In the genomic region with DNA sequence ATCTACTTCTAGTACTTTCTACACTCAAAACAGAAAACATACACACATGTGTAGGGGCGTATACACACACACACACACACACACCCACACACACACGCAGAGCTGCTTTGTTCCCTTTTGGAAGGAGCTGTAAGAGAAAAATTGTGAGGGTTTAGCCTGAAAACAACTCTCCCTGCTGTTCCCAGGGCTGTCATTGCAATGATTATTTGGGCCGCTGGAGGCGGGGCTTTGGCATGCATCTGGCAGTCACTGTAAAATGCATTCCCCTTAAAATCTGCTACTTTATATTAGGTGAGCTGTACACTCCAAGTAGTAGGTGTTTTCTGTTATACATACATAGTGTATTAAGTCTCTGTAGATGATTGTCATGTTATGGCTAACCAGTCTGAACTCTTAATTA, we compare ENCODE assay signal across 11 cellular contexts. TPM values are rescaled to one million over a fixed set of nuclear protein-coding genes. Genes with fewer than 3 reads are reported as not detected.
A peak's percentile ranks its signal among the peaks of the same experiment; 100 is the strongest.
DNase-seq lines count a peak whose midpoint lies in the region; ATAC-seq and TF ChIP-seq lines count a peak whose summit lies in the region.
"Had no signal": no experiment of that assay in that cellular context is flagged by ENCODE, and none has a peak within 500 bp of the region (broad histone marks: within the 10 kb centered on the region; RNA-seq: fewer than 3 reads in every experiment).

No MANE protein-coding gene starts in this region.

- H3K27me3 Mint-ChIP-seq in endodermal cell (ENCODE audit: insufficient read depth): no peaks in the 10 kb centered on the region
- H3K27me3 Mint-ChIP-seq in CD8-positive, alpha-beta T cell (ENCODE audit: low read depth): no peaks in the 10 kb centered on the region

- H3K27me3 ChIP-seq in endodermal cell (ENCODE audit: control insufficient read depth, insufficient read depth, low read length, poor library complexity, severe bottlenecking) (no peaks in the 10 kb centered on the region), lower lobe of right lung (ENCODE audit: low read depth) (no peaks in the 10 kb centered on the region), aorta (ENCODE audit: control insufficient read depth in 1 of 2, insufficient read depth in 2 of 2, low read length in 1 of 2) (no peaks in the 10 kb centered on the region)
- no peaks in the 10 kb centered on the region for H3K27me3 ChIP-seq in CD8-positive, alpha-beta T cell (ENCODE audit: insufficient read depth, low read length)

- CTCF ChIA-PET in CD8-positive, alpha-beta T cell (lab: Charles Lee): no interaction called here

- TF ChIP-seq CTCF in endodermal cell (conservative IDR thresholded peaks at IDR 0.05) (peak; percentile 38), lower lobe of right lung (IDR thresholded peaks at IDR 0.05) (peak; percentile 8)
- TF ChIP-seq CTCF in CD8-positive, alpha-beta T cell (IDR thresholded peaks at IDR 0.05): no peak

- H3K27ac ChIP-seq in endodermal cell (ENCODE audit: low read depth, low read length) (no peak overlapping the region), lower lobe of right lung (no peak overlapping the region), aorta (ENCODE audit: low read depth in 1 of 2, low read length in 2 of 2) (peak overlapping the region in 1 of 2 donors; percentile 57)
- H3K27ac ChIP-seq in CD8-positive, alpha-beta T cell (ENCODE audit: low read depth, low read length): no peak overlapping the region
- H3K27ac ChIP-seq: KMS-11 had no signal

- peaks cover 27% of the 10 kb centered on the region for H3K9me3 Mint-ChIP-seq in endodermal cell
- peaks cover 11% of the 10 kb centered on the region for H3K9me3 Mint-ChIP-seq in CD8-positive, alpha-beta T cell

- POLR2A ChIA-PET in CD8-positive, alpha-beta T cell (lab: Charles Lee): interaction anchor here (1.3 kb wide), 1 partner anchor 35 kb away, joined by 3 read pairs; no protein-coding TSS in a partner anchor

- no peaks in the 10 kb centered on the region for H3K36me3 ChIP-seq in endodermal cell (ENCODE audit: control insufficient read depth, insufficient read depth, low read length)
- no peaks in the 10 kb centered on the region for H3K36me3 ChIP-seq in lower lobe of right lung
- no peaks in the 10 kb centered on the region for H3K36me3 ChIP-seq in aorta (ENCODE audit: control insufficient read depth in 1 of 2, insufficient read depth in 2 of 2, low read length in 1 of 2)
- H3K36me3 ChIP-seq in CD8-positive, alpha-beta T cell (ENCODE audit: insufficient read depth, low read length): no peaks in the 10 kb centered on the region

- intact Hi-C loops in Right ventricle myocardium inferior (cut with DNase I): no loop called here
- intact Hi-C loops in cardiac septum (cut with DNase I): no loop called here
- intact Hi-C loops in lower lobe of right lung (cut with DNase I): no loop called here
- intact Hi-C loops in aorta (cut with DNase I): loop anchor here in 1 of 2 donors (5.0 kb wide), 1 partner anchor 36 kb away; no protein-coding TSS in a partner anchor
- intact Hi-C loops in CD8-positive, alpha-beta T cell (cut with DNase I, micrococcal nuclease): loop anchor here in 1 of 2 experiments (2.0 kb wide), 1 partner anchor 13 kb away; no protein-coding TSS in a partner anchor

- WGBS in endodermal cell (ENCODE audit: insufficient coverage in 1 of 2, insufficient read length in 1 of 2), 2 experiments: 79 to 100% methylated on average over 2 to 4 of the region's 4 CpGs
- WGBS in aorta, 2 donors: 18 to 20% methylated on average over 4 of the region's 4 CpGs

- H3K4me1 ChIP-seq in endodermal cell (ENCODE audit: control insufficient read depth, insufficient read depth, low read length): peaks cover 14% of the 10 kb centered on the region
- peaks cover 14% of the 10 kb centered on the region for H3K4me1 ChIP-seq in lower lobe of right lung
- H3K4me1 ChIP-seq in aorta (ENCODE audit: control insufficient read depth in 1 of 2, insufficient read depth in 2 of 2, low read length in 2 of 2): peaks cover 0 to 4% of the 10 kb centered on the region in 2 donors
- peaks cover 13% of the 10 kb centered on the region for H3K4me1 ChIP-seq in CD8-positive, alpha-beta T cell (ENCODE audit: insufficient read depth, low read length)

- ATAC-seq in Right ventricle myocardium inferior: peak; percentile 29
- ATAC-seq in lower lobe of right lung: no peak
- ATAC-seq in aorta (ENCODE audit: low FRiP score): peak; percentile 78
- ATAC-seq in GM21390 (IDR thresholded peaks at IDR 0.05; ENCODE audit: unreplicated experiment): no peak
- ATAC-seq in CD8-positive, alpha-beta T cell: no peak

- peaks cover 27% of the 10 kb centered on the region for H3K36me3 Mint-ChIP-seq in endodermal cell (ENCODE audit: low read depth)
- peaks cover 2% of the 10 kb centered on the region for H3K36me3 Mint-ChIP-seq in CD8-positive, alpha-beta T cell

- no peak overlapping the region for H3K9ac ChIP-seq in endodermal cell (ENCODE audit: extremely low read depth, low read length, poor library complexity, severe bottlenecking)
- H3K9ac ChIP-seq: KMS-11 had no signal

- peaks cover 40% of the 10 kb centered on the region for H3K4me1 Mint-ChIP-seq in endodermal cell
- H3K4me1 Mint-ChIP-seq in CD8-positive, alpha-beta T cell (ENCODE audit: low read depth): peaks cover 54% of the 10 kb centered on the region

- H3K4me3 Mint-ChIP-seq in endodermal cell: no peak overlapping the region
- H3K4me3 Mint-ChIP-seq in CD8-positive, alpha-beta T cell: no peak overlapping the region

- H3K27ac Mint-ChIP-seq in endodermal cell: no peak overlapping the region
- H3K27ac Mint-ChIP-seq in CD8-positive, alpha-beta T cell: no peak overlapping the region

- H3K4me3 ChIP-seq in endodermal cell (ENCODE audit: low read length) (no peak overlapping the region), lower lobe of right lung (no peak overlapping the region), aorta (ENCODE audit: low read length in 2 of 2) (no peak overlapping the region)
- no peak overlapping the region for H3K4me3 ChIP-seq in CD8-positive, alpha-beta T cell (ENCODE audit: low read depth, low read length)

- no peak for DNase-seq in Right ventricle myocardium inferior (ENCODE audit: missing footprints)
- no peak for DNase-seq in cardiac septum (ENCODE audit: low spot score)
- peak; percentile 75 for DNase-seq in endodermal cell
- DNase-seq in lower lobe of right lung: no peak
- peak; percentile 50 to 74 for DNase-seq in aorta
- no peak for DNase-seq in cerebellum (ENCODE audit: low spot score)
- DNase-seq in CD8-positive, alpha-beta T cell: no peak
- DNase-seq: activated gamma-delta T cell, AML-193 had no signal

- H3K9me3 ChIP-seq in endodermal cell (ENCODE audit: control insufficient read depth, low read length) (peaks cover 3% of the 10 kb centered on the region), lower lobe of right lung (no peaks in the 10 kb centered on the region), aorta (ENCODE audit: control insufficient read depth, low read length) (no peaks in the 10 kb centered on the region)
- H3K9me3 ChIP-seq in CD8-positive, alpha-beta T cell (ENCODE audit: low read length): no peaks in the 10 kb centered on the region

RNA-seq across cellular contexts. Expression of a gene that starts 29.1 kb away (rescaled TPM):
- total RNA-seq in Right ventricle myocardium inferior (161 TPM), cardiac septum (140 TPM), endodermal cell (100 to 1,000 TPM; 156 to 230 TPM), lower lobe of right lung (284 TPM), aorta (100 to 1,000 TPM; 329 to 405 TPM), cerebellum (201 TPM)
- 185 TPM for polyA plus RNA-seq in endodermal cell (2013, experiment 1 of 2)
- polyA plus RNA-seq in endodermal cell (2013, experiment 2 of 2): 170 TPM
- polyA plus RNA-seq in aorta: 100 to 1,000 TPM in 1 of 2 donors, 10 to 100 TPM in 1; 46.0 to 206 TPM
- total RNA-seq in CD8-positive, alpha-beta T cell: 100 to 1,000 TPM; 268 to 279 TPM

Comparison
In these comparisons a context has a peak if more than half of its experiments do, and no peak if none do; other contexts are left out.
1. ATAC-seq: peak in Right ventricle myocardium inferior (single experiment) and aorta (single experiment); none in lower lobe of right lung (0 of 2), GM21390 (single experiment) and CD8-positive, alpha-beta T cell (single experiment).
2. DNase-seq: peak in endodermal cell (single experiment) and aorta (2 of 2); none in Right ventricle myocardium inferior (single experiment), cardiac septum (single experiment), lower lobe of right lung (single experiment), cerebellum (single experiment) and CD8-positive, alpha-beta T cell (0 of 7).